19 cellular contexts compared by ENCODE assay signal in genomic region chr2:169620509-169620908, GRCh38.
"Had no signal": no experiment of that assay in that cellular context is flagged by ENCODE, and none has a peak within 500 bp of the region (broad histone marks: within the 10 kb centered on the region; RNA-seq: fewer than 3 reads in every experiment).

No MANE protein-coding gene starts in this region.

- DNase-seq: Kasumi-1, MM.1S, NCI-H1092 treated with DMSO at 0.1 percent for 48 hours, NCI-H1436, NCI-H187, NCI-H2029, NCI-H2081 treated with DMSO at 0.1 percent for 48 hours, NCI-H2171, NCI-H226, NCI-H446, NCI-H510A, NCI-H524 treated with DMSO at 0.1 percent for 48 hours, NCI-H69, NCI-H774, Right ventricle myocardium superior, RPMI8226, SK-N-SH had no signal

- FAIRE-seq: HTR-8/SVneo, RCC 7860 had no signal
